ENCODE assay signal across 20 cellular contexts in the genomic region with DNA sequence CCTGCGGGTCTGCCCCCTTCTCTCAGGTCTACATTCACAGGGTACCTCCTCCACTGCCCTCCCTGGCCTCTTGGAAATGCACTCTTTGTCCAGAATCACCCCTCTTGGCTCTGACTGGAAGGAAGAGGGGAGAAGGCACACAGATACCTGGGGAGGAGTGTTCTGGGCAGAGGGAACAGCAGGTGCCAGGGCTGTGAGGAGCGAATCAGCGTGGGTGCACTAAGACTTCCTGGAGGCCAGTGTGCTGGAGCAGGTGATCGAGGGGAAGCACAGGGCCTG.
"Had no signal": no experiment of that assay in that cellular context is flagged by ENCODE, and none has a peak within 500 bp of the region (broad histone marks: within the 10 kb centered on the region; RNA-seq: fewer than 3 reads in every experiment).

No MANE protein-coding gene starts in this region.

- H3K9me3 ChIP-seq: left lung, pancreas had no signal

- H3K36me3 ChIP-seq: left lung, neural progenitor cell, pancreas had no signal

- H3K4me3 Mint-ChIP-seq: activated CD4-positive, alpha-beta T cell treated with anti-CD3 and anti-CD28 coated beads, Interleukin-2, amount 10 ng/mL, durations not matched to agents 24 days and 14 days; activated CD8-positive, alpha-beta T cell treated with anti-CD3 and anti-CD28 coated beads, Interleukin-2, amount 10 ng/mL, durations not matched to agents 7 days and 5 days; activated naive CD4-positive, alpha-beta T cell treated with anti-CD3 and anti-CD28 coated beads, Interleukin-2, amount 10 ng/mL, durations not matched to agents 7 days and 5 days; activated naive CD8-positive, alpha-beta T cell treated with anti-CD3 and anti-CD28 coated beads, Interleukin-2, amount 50 U/mL, for 24 hours; brain; neural progenitor cell; T-cell had no signal

- ATAC-seq: activated CD8-positive, alpha-beta T cell treated with anti-CD3 and anti-CD28 coated beads, Interleukin-2, amount 10 ng/mL, durations not matched to agents 7 days and 5 days had no signal

- DNase-seq: activated CD4-positive, alpha-beta T cell treated with anti-CD3 and anti-CD28 coated beads, Interleukin-2, amount 10 ng/mL, durations not matched to agents 24 days and 14 days; activated CD8-positive, alpha-beta memory T cell treated with anti-CD3 and anti-CD28 coated beads, Interleukin-2, amount 50 U/mL, for 4 hours; activated CD8-positive, alpha-beta T cell treated with anti-CD3 and anti-CD28 coated beads, Interleukin-2, amount 10 ng/mL, durations not matched to agents 7 days and 5 days; activated effector memory CD4-positive, alpha-beta T cell treated with Interleukin-2 at 50 U/mL for 16 hours; activated naive CD4-positive, alpha-beta T cell treated with anti-CD3 and anti-CD28 coated beads, Interleukin-2, amount 10 ng/mL, durations not matched to agents 7 days and 5 days; activated naive CD8-positive, alpha-beta T cell treated with anti-CD3 and anti-CD28 coated beads, Interleukin-2, amount 50 U/mL, for 24 hours; activated T-cell treated with anti-CD3 and anti-CD28 coated beads, Interleukin-2, amount 50 U/mL, for 48 hours; central memory CD4-positive, alpha-beta T cell; erythroblast; left lung; pancreas; stimulated activated CD4-positive, alpha-beta T cell treated with anti-CD3 and anti-CD28 coated beads, Interleukin-4, amount 100 ng/mL, for 4 hours; stimulated activated naive CD4-positive, alpha-beta T cell; T-cell had no signal

- H2AFZ ChIP-seq: neural progenitor cell had no signal

- H3K27me3 ChIP-seq: left lung, neural progenitor cell, pancreas had no signal

- H3K27ac Mint-ChIP-seq: activated CD8-positive, alpha-beta T cell treated with anti-CD3 and anti-CD28 coated beads, Interleukin-2, amount 10 ng/mL, durations not matched to agents 7 days and 5 days; activated naive CD4-positive, alpha-beta T cell treated with anti-CD3 and anti-CD28 coated beads, Interleukin-2, amount 10 ng/mL, durations not matched to agents 7 days and 5 days; brain; neural progenitor cell; T-cell had no signal

- H3K4me1 Mint-ChIP-seq: brain had no signal

- H3K36me3 Mint-ChIP-seq: activated naive CD4-positive, alpha-beta T cell treated with anti-CD3 and anti-CD28 coated beads, Interleukin-2, amount 10 ng/mL, durations not matched to agents 7 days and 5 days; brain; neural progenitor cell; T-cell had no signal

- H3K27ac ChIP-seq: neural progenitor cell, pancreas had no signal

- H3K9me3 Mint-ChIP-seq: activated CD4-positive, alpha-beta T cell treated with anti-CD3 and anti-CD28 coated beads, Interleukin-2, amount 10 ng/mL, durations not matched to agents 24 days and 14 days; activated naive CD4-positive, alpha-beta T cell treated with anti-CD3 and anti-CD28 coated beads, Interleukin-2, amount 10 ng/mL, durations not matched to agents 7 days and 5 days; activated naive CD8-positive, alpha-beta T cell treated with anti-CD3 and anti-CD28 coated beads, Interleukin-2, amount 50 U/mL, for 24 hours; neural progenitor cell; T-cell had no signal

- H3K4me3 ChIP-seq: left lung, neural progenitor cell, pancreas, smooth muscle cell had no signal

- H3K4me2 ChIP-seq: neural progenitor cell, smooth muscle cell had no signal

- FAIRE-seq: colon, endometrium, frontal cortex, pancreas had no signal

- H3K4me1 ChIP-seq: pancreas had no signal

- H3K9ac ChIP-seq: neural progenitor cell had no signal

- H3K27me3 Mint-ChIP-seq: activated CD4-positive, alpha-beta T cell treated with anti-CD3 and anti-CD28 coated beads, Interleukin-2, amount 10 ng/mL, durations not matched to agents 24 days and 14 days; activated naive CD8-positive, alpha-beta T cell treated with anti-CD3 and anti-CD28 coated beads, Interleukin-2, amount 50 U/mL, for 24 hours; T-cell had no signal
